Comparison of ENCODE assay signal across 9 cellular contexts in genomic region chr10:125014984-125015944, GRCh38.
DNase-seq lines count a peak whose midpoint lies in the region; ATAC-seq and TF ChIP-seq lines count a peak whose summit lies in the region.
"Had no signal": no experiment of that assay in that cellular context is flagged by ENCODE, and none has a peak within 500 bp of the region (broad histone marks: within the 10 kb centered on the region; RNA-seq: fewer than 3 reads in every experiment).

No MANE protein-coding gene starts in this region.

- H3K4me3 ChIP-seq in adipocyte (ENCODE audit: low read length) (no peak overlapping the region), skeletal muscle tissue (ENCODE audit: low read length in 3 of 3) (peak overlapping the region in 2 of 3 donors; percentile 41 to 57)

- H3K36me3 ChIP-seq in adipocyte (ENCODE audit: control insufficient read depth, insufficient read depth, low read length, severe bottlenecking): no peaks in the 10 kb centered on the region
- peaks cover 0 to under 1% (median 0%) of the 10 kb centered on the region in 3 donors for H3K36me3 ChIP-seq in skeletal muscle tissue (ENCODE audit: control insufficient read depth in 3 of 3, insufficient read depth in 3 of 3, low read length in 3 of 3)

- peak overlapping the region; percentile 78 to 88 (median 81) for H3K4me3 Mint-ChIP-seq in immature natural killer cell

- ATAC-seq in HG03039 (IDR thresholded peaks at IDR 0.05; ENCODE audit: unreplicated experiment) (no peak), HG03159 (IDR thresholded peaks at IDR 0.05; ENCODE audit: unreplicated experiment) (no peak), HG03565 (IDR thresholded peaks at IDR 0.05; ENCODE audit: unreplicated experiment) (no peak)

- H3K36me3 Mint-ChIP-seq in immature natural killer cell: peaks cover 8 to 35% (median 10%) of the 10 kb centered on the region in 3 donors

- H3K9me3 ChIP-seq in adipocyte (ENCODE audit: control insufficient read depth, low read length) (no peaks in the 10 kb centered on the region), skeletal muscle tissue (ENCODE audit: control insufficient read depth in 3 of 3, low read length in 3 of 3) (no peaks in the 10 kb centered on the region)

- H3K27ac Mint-ChIP-seq in immature natural killer cell: peak overlapping the region; percentile 80 to 93 (median 89)

- peak overlapping the region; percentile 31 for H3K27ac ChIP-seq in C4-2B
- H3K27ac ChIP-seq in skeletal muscle tissue (ENCODE audit: low read depth, low read length): peak overlapping the region; percentile 81

- TF ChIP-seq CTCF in C4-2B (conservative IDR thresholded peaks at IDR 0.05): no peak

- H3K27me3 ChIP-seq in adipocyte (replicated peaks; ENCODE audit: control insufficient read depth, insufficient read depth, low read length): no peaks in the 10 kb centered on the region
- no peaks in the 10 kb centered on the region for H3K27me3 ChIP-seq in skeletal muscle tissue (ENCODE audit: control insufficient read depth in 3 of 3, insufficient read depth in 3 of 3, low read length in 3 of 3)

- peaks cover 82 to 92% of the 10 kb centered on the region in 2 donors for H3K4me1 Mint-ChIP-seq in immature natural killer cell

- H3K9ac ChIP-seq in adipocyte (ENCODE audit: low read length): peak overlapping the region; percentile 20
- H3K9ac ChIP-seq in skeletal muscle tissue (ENCODE audit: low read depth in 1 of 3, low read length in 3 of 3): peak overlapping the region in 1 of 3 donors; percentile 19

- peaks cover 2 to 20% (median 7%) of the 10 kb centered on the region in 3 donors for H3K27me3 Mint-ChIP-seq in immature natural killer cell (ENCODE audit: low read depth in 3 of 3)

- H3K9me3 Mint-ChIP-seq in immature natural killer cell: no peaks in the 10 kb centered on the region

- DNase-seq in adipocyte (ENCODE audit: low read depth) (no peak), immature natural killer cell (peak; percentile 85 to 87 (median 86)), SKM-1 (lab: John Stamatoyannopoulos, UW; ENCODE audit: unreplicated experiment) (no peak)
- DNase-seq: NCI-H1436 treated with DMSO at 0.1 percent for 48 hours had no signal

- H3K4me1 ChIP-seq in adipocyte (ENCODE audit: control insufficient read depth, insufficient read depth, low read length) (peaks cover 31% of the 10 kb centered on the region), skeletal muscle tissue (ENCODE audit: control insufficient read depth in 3 of 3, insufficient read depth in 3 of 3, low read length in 3 of 3) (peaks cover 79 to 97% (median 94%) of the 10 kb centered on the region in 3 donors)

Comparison
In these comparisons a context has a peak if more than half of its experiments do, and no peak if none do; other contexts are left out.
1. DNase-seq: peak in immature natural killer cell (3 of 3); none in adipocyte (single experiment) and SKM-1 (single experiment).